In genomic region chr14:35747379-35747778, GRCh38 we compare ENCODE assay signal across 17 cellular contexts.
DNase-seq lines count a peak whose midpoint lies in the region; ATAC-seq and TF ChIP-seq lines count a peak whose summit lies in the region.
"Had no signal": no experiment of that assay in that cellular context is flagged by ENCODE, and none has a peak within 500 bp of the region (broad histone marks: within the 10 kb centered on the region; RNA-seq: fewer than 3 reads in every experiment).

No MANE protein-coding gene starts in this region.

- H3K27ac ChIP-seq in CD4-positive, CD25-positive, alpha-beta regulatory T cell (ENCODE audit: insufficient read depth, low read length, poor library complexity, severe bottlenecking), result no peak overlapping the region
- H3K27ac ChIP-seq in HEK293 (ENCODE audit: extremely low read depth, low read depth, low read length) (no peak overlapping the region), suprapubic skin (no peak overlapping the region)

- peaks cover 34% of the 10 kb centered on the region for H3K36me3 Mint-ChIP-seq in CD4-positive, CD25-positive, alpha-beta regulatory T cell

- POLR2A ChIA-PET in HEK293 (lab: Yijun Ruan, JAX), result no interaction called here
- POLR2A ChIA-PET in HEK293T (lab: Yijun Ruan, JAX), result no interaction called here

- no peaks in the 10 kb centered on the region for H3K9me3 Mint-ChIP-seq in CD4-positive, CD25-positive, alpha-beta regulatory T cell

- TF ChIP-seq EP300 in suprapubic skin (IDR thresholded peaks at IDR 0.05), result no peak

- H3K27me3 Mint-ChIP-seq in CD4-positive, CD25-positive, alpha-beta regulatory T cell, result no peaks in the 10 kb centered on the region
- H3K27me3 Mint-ChIP-seq: B cell had no signal

- no peak for DNase-seq in CD4-positive, CD25-positive, alpha-beta regulatory T cell
- peak; percentile 51 for DNase-seq in astrocyte of the hippocampus (ENCODE audit: low read depth, low spot score)
- peak; percentile 0 to 5 for DNase-seq in lung microvascular endothelial cell (ENCODE audit: low read depth in 2 of 2)
- DNase-seq in suprapubic skin (ENCODE audit: low spot score in 2 of 2), result no peak
- DNase-seq in GM20000 (ENCODE audit: low spot score), result no peak
- no peak for DNase-seq in HEK293T (ENCODE audit: extremely low spot score)
- DNase-seq: aorta, glutamatergic neuron, HCEC 1CT, NCI-H2081, NCI-H82, substantia nigra had no signal

- no peaks in the 10 kb centered on the region for H3K9me3 ChIP-seq in CD4-positive, CD25-positive, alpha-beta regulatory T cell (ENCODE audit: control insufficient read depth in 2 of 2, low read length in 2 of 2)
- H3K9me3 ChIP-seq in HEK293 (ENCODE audit: control insufficient read depth, insufficient read depth, low read depth, low read length) (no peaks in the 10 kb centered on the region), suprapubic skin (no peaks in the 10 kb centered on the region)

- TF ChIP-seq POLR2A in suprapubic skin (IDR thresholded peaks at IDR 0.05), result no peak

- H3K36me3 ChIP-seq in CD4-positive, CD25-positive, alpha-beta regulatory T cell (ENCODE audit: control insufficient read depth, insufficient read depth, low read length), result peaks cover 51% of the 10 kb centered on the region
- H3K36me3 ChIP-seq in HEK293 (ENCODE audit: control insufficient read depth in 2 of 2, insufficient read depth in 1 of 2, low read length in 2 of 2) (peaks cover 15 to 36% of the 10 kb centered on the region in 2 experiments), suprapubic skin (peaks cover 50% of the 10 kb centered on the region)

- no peak overlapping the region for H3K4me3 ChIP-seq in CD4-positive, CD25-positive, alpha-beta regulatory T cell (ENCODE audit: low read depth, low read length)
- no peak overlapping the region for H3K4me3 ChIP-seq in HEK293 (ENCODE audit: low read depth, low read length)
- no peak overlapping the region for H3K4me3 ChIP-seq in suprapubic skin

- H3K4me3 Mint-ChIP-seq in CD4-positive, CD25-positive, alpha-beta regulatory T cell, result no peak overlapping the region
- H3K4me3 Mint-ChIP-seq: B cell had no signal

- no peak for ATAC-seq in CD4-positive, CD25-positive, alpha-beta regulatory T cell (ENCODE audit: low read depth in 2 of 2)
- no peak for ATAC-seq in GM18511 (IDR thresholded peaks at IDR 0.05; ENCODE audit: unreplicated experiment)
- ATAC-seq: Panc1, sciatic nerve had no signal

- TF ChIP-seq CTCF in HEK293 (tag by site-specific recombination; IDR thresholded peaks at IDR 0.05) (no peak), suprapubic skin (IDR thresholded peaks at IDR 0.05) (no peak), GM20000 (IDR thresholded peaks at IDR 0.05; ENCODE audit: extremely low read depth, missing control alignments) (no peak)

- CTCF ChIA-PET in HEK293 (lab: Yijun Ruan, JAX), result interaction anchor here (0.6 kb wide), 1 partner anchor 1248 kb away, joined by 3 read pairs; no protein-coding TSS in a partner anchor
- CTCF ChIA-PET in HEK293T (lab: Yijun Ruan, JAX), result interaction anchor here (0.7 to 1.3 kb wide), 2 partner anchors 71 to 1611 kb away, joined by 4 to 6 read pairs; no protein-coding TSS in a partner anchor

- H3K27me3 ChIP-seq in CD4-positive, CD25-positive, alpha-beta regulatory T cell (ENCODE audit: control insufficient read depth, insufficient read depth, low read length), result no peaks in the 10 kb centered on the region
- no peaks in the 10 kb centered on the region for H3K27me3 ChIP-seq in suprapubic skin

- peak overlapping the region in 2 of 3 donors; percentile 37 to 52 for H3K27ac Mint-ChIP-seq in CD4-positive, CD25-positive, alpha-beta regulatory T cell
- H3K27ac Mint-ChIP-seq: B cell had no signal

- peaks cover 0 to 7% (median 3%) of the 10 kb centered on the region in 4 donors for H3K4me1 Mint-ChIP-seq in CD4-positive, CD25-positive, alpha-beta regulatory T cell
- H3K4me1 Mint-ChIP-seq: B cell had no signal

- no peaks in the 10 kb centered on the region for H3K4me1 ChIP-seq in CD4-positive, CD25-positive, alpha-beta regulatory T cell (ENCODE audit: control insufficient read depth, insufficient read depth, low read length, poor library complexity, severe bottlenecking)
- H3K4me1 ChIP-seq in HEK293 (ENCODE audit: control insufficient read depth, insufficient read depth, low read length) (no peaks in the 10 kb centered on the region), suprapubic skin (no peaks in the 10 kb centered on the region)

TF ChIP-seq in HEK293, 187 proteins besides CTCF, POLR2A, EP300 and RAD21 (continues in another document):
- no peak for TF ChIP-seq ZBTB48 (tag by site-specific recombination; IDR thresholded peaks at IDR 0.05)
- no peak for TF ChIP-seq HIC1 (tag by site-specific recombination; IDR thresholded peaks at IDR 0.05)

TF ChIP-seq in HEK293T, 16 proteins besides CTCF, POLR2A, EP300 and RAD21:
- no peak for TF ChIP-seq SUZ12 (IDR thresholded peaks at IDR 0.05)
- TF ChIP-seq NFRKB (IDR thresholded peaks at IDR 0.05), result no peak

Comparison
In these comparisons a context has a peak if more than half of its experiments do, and no peak if none do; other contexts are left out.
1. DNase-seq: peak in astrocyte of the hippocampus (single experiment) and lung microvascular endothelial cell (2 of 2); none in CD4-positive, CD25-positive, alpha-beta regulatory T cell (0 of 3), suprapubic skin (0 of 2), GM20000 (single experiment) and HEK293T (single experiment).